In genomic region chr3:37604336-37604833, GRCh38 we compare ENCODE assay signal across 19 cellular contexts.
DNase-seq lines count a peak whose midpoint lies in the region; ATAC-seq and TF ChIP-seq lines count a peak whose summit lies in the region.
"Had no signal": no experiment of that assay in that cellular context is flagged by ENCODE, and none has a peak within 500 bp of the region (broad histone marks: within the 10 kb centered on the region; RNA-seq: fewer than 3 reads in every experiment).

No MANE protein-coding gene starts in this region.

- peak; percentile 38 for ATAC-seq in esophagus mucosa
- ATAC-seq in aorta (ENCODE audit: low FRiP score): peak; percentile 11
- ATAC-seq: CD8-positive, alpha-beta T cell had no signal

- TF ChIP-seq POLR2A in breast epithelium (IDR thresholded peaks at IDR 0.05) (no peak), sigmoid colon (IDR thresholded peaks at IDR 0.05) (no peak)

- H3K27me3 ChIP-seq in breast epithelium (no peaks in the 10 kb centered on the region), sigmoid colon (no peaks in the 10 kb centered on the region), aorta (ENCODE audit: control insufficient read depth in 1 of 2, insufficient read depth in 2 of 2, low read length in 1 of 2) (no peaks in the 10 kb centered on the region)
- H3K27me3 ChIP-seq: BLaER1 treated with 17β-estradiol and CSF1 and Interleukin-3, amounts not matched to agents 10 nM and 100 nM had no signal

- no peak for TF ChIP-seq EP300 in sigmoid colon (IDR thresholded peaks at IDR 0.05)

- no peak overlapping the region for H3K27ac ChIP-seq in breast epithelium
- H3K27ac ChIP-seq in sigmoid colon: peak overlapping the region in 3 of 4 donors; percentile 63 to 79 (median 64)
- peak overlapping the region in 1 of 2 donors; percentile 95 for H3K27ac ChIP-seq in aorta (ENCODE audit: low read depth in 1 of 2, low read length in 2 of 2)
- H3K27ac ChIP-seq: 22Rv1; A549; BLaER1 treated with 17β-estradiol and CSF1 and Interleukin-3, amounts not matched to agents 10 nM and 100 nM had no signal

- H3K9me3 ChIP-seq in breast epithelium (no peaks in the 10 kb centered on the region), sigmoid colon (no peaks in the 10 kb centered on the region), aorta (ENCODE audit: control insufficient read depth, low read length) (no peaks in the 10 kb centered on the region)
- H3K9me3 ChIP-seq: A549; BLaER1 treated with 17β-estradiol and CSF1 and Interleukin-3, amounts not matched to agents 10 nM and 100 nM had no signal

- H3K36me3 Mint-ChIP-seq in MCF 10A (ENCODE audit: insufficient read depth, unreplicated experiment) (no peaks in the 10 kb centered on the region), progenitor cell of endocrine pancreas (ENCODE audit: insufficient read depth) (no peaks in the 10 kb centered on the region)
- no peaks in the 10 kb centered on the region for H3K36me3 Mint-ChIP-seq in activated naive CD4-positive, alpha-beta T cell treated with anti-CD3 and anti-CD28 coated beads, Interleukin-2, amount 10 ng/mL, durations not matched to agents 7 days and 5 days
- H3K36me3 Mint-ChIP-seq: CD8-positive, alpha-beta T cell had no signal

- no TSS peak for BruUV-seq in MCF 10A (replicated peaks; lab: Mats Ljungman, UMichigan)

- no peaks in the 10 kb centered on the region for H3K36me3 ChIP-seq in breast epithelium
- H3K36me3 ChIP-seq in sigmoid colon: no peaks in the 10 kb centered on the region
- no peaks in the 10 kb centered on the region for H3K36me3 ChIP-seq in aorta (ENCODE audit: control insufficient read depth in 1 of 2, insufficient read depth in 2 of 2, low read length in 1 of 2)

- H3K9me3 Mint-ChIP-seq in MCF 10A (ENCODE audit: unreplicated experiment) (no peaks in the 10 kb centered on the region), progenitor cell of endocrine pancreas (ENCODE audit: low read depth) (no peaks in the 10 kb centered on the region)
- H3K9me3 Mint-ChIP-seq in activated naive CD4-positive, alpha-beta T cell treated with anti-CD3 and anti-CD28 coated beads, Interleukin-2, amount 10 ng/mL, durations not matched to agents 7 days and 5 days: no peaks in the 10 kb centered on the region
- H3K9me3 Mint-ChIP-seq: CD8-positive, alpha-beta T cell; GM23338 had no signal

- H3K27me3 Mint-ChIP-seq in MCF 10A (ENCODE audit: insufficient read depth, unreplicated experiment) (peaks cover 1% of the 10 kb centered on the region), progenitor cell of endocrine pancreas (no peaks in the 10 kb centered on the region)
- H3K27me3 Mint-ChIP-seq in activated naive CD4-positive, alpha-beta T cell treated with anti-CD3 and anti-CD28 coated beads, Interleukin-2, amount 10 ng/mL, durations not matched to agents 7 days and 5 days: peaks cover 4% of the 10 kb centered on the region

- CTCF ChIA-PET in MCF 10A (lab: Yijun Ruan, JAX): no interaction called here
- CTCF ChIA-PET in activated naive CD4-positive, alpha-beta T cell treated with anti-CD3 and anti-CD28 coated beads, Interleukin-2, amount 10 ng/mL, durations not matched to agents 7 days and 5 days (lab: Charles Lee): interaction anchor here (0.6 kb wide), 1 partner anchor 841 kb away, joined by 3 read pairs; no protein-coding TSS in a partner anchor

- WGBS in sigmoid colon, 2 donors: 85 to 86% methylated on average over 3 of the region's 3 CpGs
- 2 to 12% methylated on average over 3 of the region's 3 CpGs for WGBS in aorta, 2 donors

- TF ChIP-seq CTCF in MCF 10A (IDR thresholded peaks at IDR 0.05; ENCODE audit: unreplicated experiment) (no peak), breast epithelium (IDR thresholded peaks at IDR 0.05) (no peak), sigmoid colon (IDR thresholded peaks at IDR 0.05) (no peak), progenitor cell of endocrine pancreas (IDR thresholded peaks at IDR 0.05; ENCODE audit: unreplicated experiment) (no peak)

- POLR2A ChIA-PET in MCF 10A (lab: Yijun Ruan, JAX): interaction anchor here (0.7 kb wide), 1 partner anchor 1803 kb away, joined by 3 read pairs; no protein-coding TSS in a partner anchor

- intact Hi-C loops in MCF 10A (cut with micrococcal nuclease): no loop called here
- intact Hi-C loops in breast epithelium (cut with DNase I; ENCODE audit: low total_unique reads): no loop called here
- intact Hi-C loops in sigmoid colon (cut with DNase I): no loop called here
- intact Hi-C loops in aorta (cut with DNase I): loop anchor here in 1 of 2 donors (5.0 kb wide), 1 partner anchor 38 kb away; no protein-coding TSS in a partner anchor

- H3K4me3 ChIP-seq in breast epithelium (no peak overlapping the region), sigmoid colon (no peak overlapping the region), aorta (ENCODE audit: low read length in 2 of 2) (no peak overlapping the region)
- H3K4me3 ChIP-seq: A549; BLaER1 treated with 17β-estradiol and CSF1 and Interleukin-3, amounts not matched to agents 10 nM and 100 nM; GM23338 had no signal

- DNase-seq in MCF 10A (ENCODE audit: unreplicated experiment): peak; percentile 22
- DNase-seq in breast epithelium (ENCODE audit: low spot score in 2 of 2): no peak
- DNase-seq in sigmoid colon: no peak
- no peak for DNase-seq in aorta
- no peak for DNase-seq in activated naive CD4-positive, alpha-beta T cell treated with anti-CD3 and anti-CD28 coated beads, Interleukin-2, amount 10 ng/mL, durations not matched to agents 7 days and 5 days
- no peak for DNase-seq in progenitor cell of endocrine pancreas (ENCODE audit: low spot score, unreplicated experiment)
- no peak for DNase-seq in D341Med (ENCODE audit: low spot score)
- DNase-seq: CD8-positive, alpha-beta T cell; COR-L47; DMS153; DMS79; GDM1; HCEC 1CT had no signal

- H3K27ac Mint-ChIP-seq in MCF 10A (ENCODE audit: low read depth, unreplicated experiment) (no peak overlapping the region), progenitor cell of endocrine pancreas (no peak overlapping the region)
- no peak overlapping the region for H3K27ac Mint-ChIP-seq in activated naive CD4-positive, alpha-beta T cell treated with anti-CD3 and anti-CD28 coated beads, Interleukin-2, amount 10 ng/mL, durations not matched to agents 7 days and 5 days
- H3K27ac Mint-ChIP-seq: B cell; CD8-positive, alpha-beta T cell; GM23338 had no signal

- H3K4me1 Mint-ChIP-seq in MCF 10A (ENCODE audit: insufficient read depth, unreplicated experiment): peaks cover 15% of the 10 kb centered on the region
- no peaks in the 10 kb centered on the region for H3K4me1 Mint-ChIP-seq in activated naive CD4-positive, alpha-beta T cell treated with anti-CD3 and anti-CD28 coated beads, Interleukin-2, amount 10 ng/mL, durations not matched to agents 7 days and 5 days
- H3K4me1 Mint-ChIP-seq in progenitor cell of endocrine pancreas (ENCODE audit: low read depth): no peaks in the 10 kb centered on the region
- H3K4me1 Mint-ChIP-seq: B cell had no signal

- H3K4me1 ChIP-seq in breast epithelium: no peaks in the 10 kb centered on the region
- peaks cover 0 to 42% (median 41%) of the 10 kb centered on the region in 4 donors for H3K4me1 ChIP-seq in sigmoid colon
- H3K4me1 ChIP-seq in aorta (ENCODE audit: control insufficient read depth in 1 of 2, insufficient read depth in 2 of 2, low read length in 2 of 2): peaks cover 6 to 31% of the 10 kb centered on the region in 2 donors

- H3K4me3 Mint-ChIP-seq in MCF 10A (ENCODE audit: unreplicated experiment) (no peak overlapping the region), progenitor cell of endocrine pancreas (ENCODE audit: low read depth) (no peak overlapping the region)
- H3K4me3 Mint-ChIP-seq in activated naive CD4-positive, alpha-beta T cell treated with anti-CD3 and anti-CD28 coated beads, Interleukin-2, amount 10 ng/mL, durations not matched to agents 7 days and 5 days: no peak overlapping the region
- H3K4me3 Mint-ChIP-seq: B cell; CD8-positive, alpha-beta T cell; GM23338 had no signal

Comparison
In these comparisons a context has a peak if more than half of its experiments do, and no peak if none do; other contexts are left out.
1. H3K27ac ChIP-seq: peak in sigmoid colon (3 of 4); none in breast epithelium (0 of 2).